ENCODE assay signal across 1 cellular context in the genomic region with DNA sequence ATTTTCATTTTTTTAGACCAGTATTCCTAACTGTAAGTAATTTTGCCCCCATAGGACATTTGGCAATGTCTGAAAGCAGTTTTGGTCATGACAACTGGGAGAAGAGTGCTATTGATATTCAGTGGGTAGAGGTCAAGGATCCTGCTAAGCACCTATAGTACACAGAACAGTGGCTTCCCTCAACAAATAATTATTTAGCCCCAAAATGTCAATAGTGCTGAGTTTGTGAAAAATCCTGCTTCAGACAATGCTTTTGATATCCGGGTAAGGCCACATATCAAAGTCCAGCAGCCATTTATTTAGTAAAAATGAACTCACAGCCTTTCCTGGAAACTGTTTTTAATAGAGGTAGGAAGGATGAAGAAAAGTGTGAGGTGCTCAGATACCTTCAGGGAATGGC.
TF ChIP-seq lines count a peak whose summit lies in the region.

No MANE protein-coding gene starts in this region.

TF ChIP-seq in K562, 482 proteins besides CTCF, POLR2A, EP300 and RAD21 (continued from another document):
- TF ChIP-seq, protein P1, sequence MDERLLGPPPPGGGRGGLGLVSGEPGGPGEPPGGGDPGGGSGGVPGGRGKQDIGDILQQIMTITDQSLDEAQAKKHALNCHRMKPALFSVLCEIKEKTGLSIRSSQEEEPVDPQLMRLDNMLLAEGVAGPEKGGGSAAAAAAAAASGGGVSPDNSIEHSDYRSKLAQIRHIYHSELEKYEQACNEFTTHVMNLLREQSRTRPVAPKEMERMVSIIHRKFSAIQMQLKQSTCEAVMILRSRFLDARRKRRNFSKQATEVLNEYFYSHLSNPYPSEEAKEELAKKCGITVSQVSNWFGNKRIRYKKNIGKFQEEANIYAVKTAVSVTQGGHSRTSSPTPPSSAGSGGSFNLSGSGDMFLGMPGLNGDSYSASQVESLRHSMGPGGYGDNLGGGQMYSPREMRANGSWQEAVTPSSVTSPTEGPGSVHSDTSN (CRISPR knock-in tag; IDR thresholded peaks at IDR 0.05; ENCODE audit: low read depth) = no peak
- TF ChIP-seq, protein P1 (tag; conservative IDR thresholded peaks at IDR 0.05; ENCODE audit: low read depth) = no peak
- TF ChIP-seq ZNF316 (IDR thresholded peaks at IDR 0.05) (peak; percentile 45), MAFF (IDR thresholded peaks at IDR 0.05; ENCODE audit: low read length) (peak; percentile 38; the same call in 1 of the 2 replicates), C11orf30 (IDR thresholded peaks at IDR 0.05; ENCODE audit: low read depth) (0 out of 2 replicates have a peak, but pooled peaks have one; percentile 10), MAFG (tag; conservative IDR thresholded peaks at IDR 0.05) (0 out of 2 replicates have a peak, but pooled peaks have one; percentile 11)
